1 cellular context compared by ENCODE assay signal in the genomic region with DNA sequence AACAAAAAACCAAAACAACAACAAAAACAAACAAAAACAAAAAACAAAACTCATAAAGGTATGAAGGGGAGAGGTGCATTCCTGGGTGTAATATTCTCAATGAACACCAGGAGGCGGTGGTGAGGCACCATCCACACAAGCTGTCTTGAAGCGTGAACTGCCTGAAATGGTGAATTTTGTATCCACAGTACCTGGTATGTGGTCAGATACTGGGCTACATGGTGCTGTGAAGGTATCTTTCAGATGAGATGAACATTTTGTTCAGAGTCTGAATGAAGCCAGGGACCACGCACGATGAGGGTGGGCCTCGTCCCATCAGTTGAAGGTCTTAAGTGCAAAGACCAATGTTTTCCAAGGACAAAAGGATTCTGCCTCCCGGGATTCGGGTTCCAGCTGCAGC.
TF ChIP-seq lines count a peak whose summit lies in the region.

No MANE protein-coding gene starts in this region.

TF ChIP-seq in HepG2, 621 proteins besides CTCF, POLR2A, EP300 and RAD21 (continued from another document):
- TF ChIP-seq, protein P1, sequence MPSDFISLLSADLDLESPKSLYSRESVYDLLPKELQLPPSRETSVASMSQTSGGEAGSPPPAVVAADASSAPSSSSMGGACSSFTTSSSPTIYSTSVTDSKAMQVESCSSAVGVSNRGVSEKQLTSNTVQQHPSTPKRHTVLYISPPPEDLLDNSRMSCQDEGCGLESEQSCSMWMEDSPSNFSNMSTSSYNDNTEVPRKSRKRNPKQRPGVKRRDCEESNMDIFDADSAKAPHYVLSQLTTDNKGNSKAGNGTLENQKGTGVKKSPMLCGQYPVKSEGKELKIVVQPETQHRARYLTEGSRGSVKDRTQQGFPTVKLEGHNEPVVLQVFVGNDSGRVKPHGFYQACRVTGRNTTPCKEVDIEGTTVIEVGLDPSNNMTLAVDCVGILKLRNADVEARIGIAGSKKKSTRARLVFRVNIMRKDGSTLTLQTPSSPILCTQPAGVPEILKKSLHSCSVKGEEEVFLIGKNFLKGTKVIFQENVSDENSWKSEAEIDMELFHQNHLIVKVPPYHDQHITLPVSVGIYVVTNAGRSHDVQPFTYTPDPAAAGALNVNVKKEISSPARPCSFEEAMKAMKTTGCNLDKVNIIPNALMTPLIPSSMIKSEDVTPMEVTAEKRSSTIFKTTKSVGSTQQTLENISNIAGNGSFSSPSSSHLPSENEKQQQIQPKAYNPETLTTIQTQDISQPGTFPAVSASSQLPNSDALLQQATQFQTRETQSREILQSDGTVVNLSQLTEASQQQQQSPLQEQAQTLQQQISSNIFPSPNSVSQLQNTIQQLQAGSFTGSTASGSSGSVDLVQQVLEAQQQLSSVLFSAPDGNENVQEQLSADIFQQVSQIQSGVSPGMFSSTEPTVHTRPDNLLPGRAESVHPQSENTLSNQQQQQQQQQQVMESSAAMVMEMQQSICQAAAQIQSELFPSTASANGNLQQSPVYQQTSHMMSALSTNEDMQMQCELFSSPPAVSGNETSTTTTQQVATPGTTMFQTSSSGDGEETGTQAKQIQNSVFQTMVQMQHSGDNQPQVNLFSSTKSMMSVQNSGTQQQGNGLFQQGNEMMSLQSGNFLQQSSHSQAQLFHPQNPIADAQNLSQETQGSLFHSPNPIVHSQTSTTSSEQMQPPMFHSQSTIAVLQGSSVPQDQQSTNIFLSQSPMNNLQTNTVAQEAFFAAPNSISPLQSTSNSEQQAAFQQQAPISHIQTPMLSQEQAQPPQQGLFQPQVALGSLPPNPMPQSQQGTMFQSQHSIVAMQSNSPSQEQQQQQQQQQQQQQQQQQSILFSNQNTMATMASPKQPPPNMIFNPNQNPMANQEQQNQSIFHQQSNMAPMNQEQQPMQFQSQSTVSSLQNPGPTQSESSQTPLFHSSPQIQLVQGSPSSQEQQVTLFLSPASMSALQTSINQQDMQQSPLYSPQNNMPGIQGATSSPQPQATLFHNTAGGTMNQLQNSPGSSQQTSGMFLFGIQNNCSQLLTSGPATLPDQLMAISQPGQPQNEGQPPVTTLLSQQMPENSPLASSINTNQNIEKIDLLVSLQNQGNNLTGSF (CRISPR knock-in tag; IDR thresholded peaks at IDR 0.05), result no peak
- TF ChIP-seq, protein P2, sequence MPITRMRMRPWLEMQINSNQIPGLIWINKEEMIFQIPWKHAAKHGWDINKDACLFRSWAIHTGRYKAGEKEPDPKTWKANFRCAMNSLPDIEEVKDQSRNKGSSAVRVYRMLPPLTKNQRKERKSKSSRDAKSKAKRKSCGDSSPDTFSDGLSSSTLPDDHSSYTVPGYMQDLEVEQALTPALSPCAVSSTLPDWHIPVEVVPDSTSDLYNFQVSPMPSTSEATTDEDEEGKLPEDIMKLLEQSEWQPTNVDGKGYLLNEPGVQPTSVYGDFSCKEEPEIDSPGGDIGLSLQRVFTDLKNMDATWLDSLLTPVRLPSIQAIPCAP (CRISPR knock-in tag; IDR thresholded peaks at IDR 0.05; ENCODE audit: low read depth), result no peak
- TF ChIP-seq ZNF709 (CRISPR knock-in tag; IDR thresholded peaks at IDR 0.05) (no peak), IKZF4 (CRISPR knock-in tag; IDR thresholded peaks at IDR 0.05; ENCODE audit: borderline replicate concordance, low read depth, not compliant biosample characterization) (no peak), ZNF326 (CRISPR knock-in tag; IDR thresholded peaks at IDR 0.05; ENCODE audit: borderline replicate concordance) (no peak), SIN3B (IDR thresholded peaks at IDR 0.05; ENCODE audit: low read length) (no peak), ZMYM3 (CRISPR knock-in tag; IDR thresholded peaks at IDR 0.05) (0 out of 2 replicates have a peak, but pooled peaks have one; percentile 27), ZNF816 (CRISPR knock-in tag; IDR thresholded peaks at IDR 0.05; ENCODE audit: borderline replicate concordance) (no peak), HMG20A (CRISPR knock-in tag; IDR thresholded peaks at IDR 0.05; ENCODE audit: borderline replicate concordance) (no peak), XBP1 (CRISPR knock-in tag; IDR thresholded peaks at IDR 0.05) (no peak)
